ENCODE assay signal across 15 cellular contexts in genomic region chr17:61235001-61235820, GRCh38.
DNase-seq lines count a peak whose midpoint lies in the region; ATAC-seq and TF ChIP-seq lines count a peak whose summit lies in the region.
"Had no signal": no experiment of that assay in that cellular context is flagged by ENCODE, and none has a peak within 500 bp of the region (broad histone marks: within the 10 kb centered on the region; RNA-seq: fewer than 3 reads in every experiment).

No MANE protein-coding gene starts in this region.

- no peak for TF ChIP-seq RAD21 in SK-N-SH (IDR thresholded peaks at IDR 0.05; ENCODE audit: low read length)

- H3K27ac ChIP-seq in HEK293 (ENCODE audit: extremely low read depth, low read depth, low read length): peak overlapping the region; percentile 48
- H3K27ac ChIP-seq in SK-N-SH (ENCODE audit: low read depth in 2 of 2, low read length in 1 of 2): peak overlapping the region; percentile 11 to 50; a peak in 3 of 4 replicates
- peak overlapping the region; percentile 65 for H3K27ac ChIP-seq in hepatocyte
- H3K27ac ChIP-seq: gastrocnemius medialis had no signal

- no peak overlapping the region for H3K4me3 Mint-ChIP-seq in stimulated activated naive CD8-positive, alpha-beta T cell treated with anti-CD3 and anti-CD28 coated beads, Interleukin-15, amount 100 ng/mL, for 72 hours
- H3K4me3 Mint-ChIP-seq in T-cell: no peak overlapping the region
- no peak overlapping the region for H3K4me3 Mint-ChIP-seq in activated naive CD4-positive, alpha-beta T cell treated with anti-CD3 and anti-CD28 coated beads, Interleukin-2, amount 10 ng/mL, durations not matched to agents 7 days and 5 days
- H3K4me3 Mint-ChIP-seq: activated T-cell treated with anti-CD3 and anti-CD28 coated beads, Interleukin-2, amount 50 U/mL, for 24 hours; central memory CD8-positive, alpha-beta T cell had no signal

- H3K9me2 ChIP-seq in SK-N-SH (no peaks in the 10 kb centered on the region), hepatocyte (replicated peaks; ENCODE audit: insufficient read depth) (no peaks in the 10 kb centered on the region)

- H3K9ac ChIP-seq in SK-N-SH: no peak overlapping the region

- H3F3A ChIP-seq in SK-N-SH (replicated peaks; ENCODE audit: insufficient read depth): no peaks in the 10 kb centered on the region

- H3K27me3 ChIP-seq in SK-N-SH (ENCODE audit: insufficient read depth) (no peaks in the 10 kb centered on the region), hepatocyte (no peaks in the 10 kb centered on the region)
- H3K27me3 ChIP-seq: gastrocnemius medialis had no signal

- no peaks in the 10 kb centered on the region for H3K9me3 Mint-ChIP-seq in stimulated activated naive CD8-positive, alpha-beta T cell treated with anti-CD3 and anti-CD28 coated beads, Interleukin-15, amount 100 ng/mL, for 72 hours
- H3K9me3 Mint-ChIP-seq in T-cell: no peaks in the 10 kb centered on the region
- H3K9me3 Mint-ChIP-seq in activated naive CD4-positive, alpha-beta T cell treated with anti-CD3 and anti-CD28 coated beads, Interleukin-2, amount 10 ng/mL, durations not matched to agents 7 days and 5 days: no peaks in the 10 kb centered on the region
- H3K9me3 Mint-ChIP-seq: central memory CD8-positive, alpha-beta T cell had no signal

- peak overlapping the region in 1 of 2 donors; percentile 54 for H3K27ac Mint-ChIP-seq in stimulated activated naive CD8-positive, alpha-beta T cell treated with anti-CD3 and anti-CD28 coated beads, Interleukin-15, amount 100 ng/mL, for 72 hours
- no peak overlapping the region for H3K27ac Mint-ChIP-seq in T-cell
- H3K27ac Mint-ChIP-seq in activated naive CD4-positive, alpha-beta T cell treated with anti-CD3 and anti-CD28 coated beads, Interleukin-2, amount 10 ng/mL, durations not matched to agents 7 days and 5 days: no peak overlapping the region
- H3K27ac Mint-ChIP-seq: activated T-cell treated with anti-CD3 and anti-CD28 coated beads, Interleukin-2, amount 50 U/mL, for 24 hours had no signal

- H4K20me1 ChIP-seq in SK-N-SH (ENCODE audit: insufficient read depth): no peaks in the 10 kb centered on the region
- H4K20me1 ChIP-seq in hepatocyte (ENCODE audit: insufficient read depth, poor library complexity, severe bottlenecking): no peaks in the 10 kb centered on the region

- CTCF ChIA-PET in HEK293 (lab: Yijun Ruan, JAX): interaction anchor here (0.7 to 1.7 kb wide), 3 partner anchors 11 to 37 kb away, joined by 3 to 5 read pairs (median 4); no protein-coding TSS in a partner anchor
- CTCF ChIA-PET in SK-N-SH (lab: Yijun Ruan, JAX): interaction anchor here (0.7 to 2.7 kb wide), 6 partner anchors 11 to 124 kb away, joined by 3 to 12 read pairs (median 4); no protein-coding TSS in a partner anchor
- CTCF ChIA-PET in T-cell (lab: Charles Lee): interaction anchor here in 1 of 2 donors (0.7 to 0.8 kb wide), 2 partner anchors 25 to 145 kb away, joined by 3 to 5 read pairs; no protein-coding TSS in a partner anchor
- CTCF ChIA-PET in activated naive CD4-positive, alpha-beta T cell treated with anti-CD3 and anti-CD28 coated beads, Interleukin-2, amount 10 ng/mL, durations not matched to agents 7 days and 5 days (lab: Charles Lee): interaction anchor here (0.8 kb wide), 1 partner anchor 14 kb away, joined by 4 read pairs; no protein-coding TSS in a partner anchor

- no peak overlapping the region for H2AFZ ChIP-seq in SK-N-SH (ENCODE audit: low read depth)
- no peak overlapping the region for H2AFZ ChIP-seq in hepatocyte

- ATAC-seq in stimulated activated naive CD8-positive, alpha-beta T cell treated with anti-CD3 and anti-CD28 coated beads, Interleukin-15, amount 100 ng/mL, for 72 hours: no peak
- no peak for ATAC-seq in T-cell (replicated peaks in 1 of 4)
- ATAC-seq: gastrocnemius medialis had no signal

- no peak for TF ChIP-seq EP300 in SK-N-SH (IDR thresholded peaks at IDR 0.05; ENCODE audit: borderline replicate concordance in 1 of 2, low read depth in 1 of 2, low read length in 1 of 2)

- POLR2A ChIA-PET in HEK293 (lab: Yijun Ruan, JAX): interaction anchor here (0.7 kb wide), 3 partner anchors 11 to 417 kb away, joined by 3 to 4 read pairs (median 3); no protein-coding TSS in a partner anchor
- POLR2A ChIA-PET in SK-N-SH (lab: Yijun Ruan, JAX): no interaction called here
- POLR2A ChIA-PET in T-cell (lab: Charles Lee): no interaction called here

- H3K4me1 Mint-ChIP-seq in stimulated activated naive CD8-positive, alpha-beta T cell treated with anti-CD3 and anti-CD28 coated beads, Interleukin-15, amount 100 ng/mL, for 72 hours: peaks cover 23% of the 10 kb centered on the region
- peaks cover 7 to 19% (median 7%) of the 10 kb centered on the region in 3 donors for H3K4me1 Mint-ChIP-seq in T-cell
- peaks cover 18% of the 10 kb centered on the region for H3K4me1 Mint-ChIP-seq in activated naive CD4-positive, alpha-beta T cell treated with anti-CD3 and anti-CD28 coated beads, Interleukin-2, amount 10 ng/mL, durations not matched to agents 7 days and 5 days

- TF ChIP-seq CTCF in HEK293 (tag by site-specific recombination; IDR thresholded peaks at IDR 0.05): no peak
- no peak for TF ChIP-seq CTCF in SK-N-SH (IDR thresholded peaks at IDR 0.05)
- no peak for TF ChIP-seq CTCF in hepatocyte (IDR thresholded peaks at IDR 0.05; ENCODE audit: poor library complexity)

- no peak overlapping the region for H3K4me3 ChIP-seq in HEK293 (ENCODE audit: low read depth, low read length)
- H3K4me3 ChIP-seq in SK-N-SH (ENCODE audit: low read depth in 2 of 2, low read length in 1 of 2): no peak overlapping the region
- H3K4me3 ChIP-seq in hepatocyte: no peak overlapping the region
- H3K4me3 ChIP-seq: gastrocnemius medialis had no signal

- no peak for DNase-seq in SK-N-SH
- no peak for DNase-seq in hepatocyte (ENCODE audit: low spot score)
- DNase-seq in retina: peak; percentile 40
- DNase-seq in GM03348 (ENCODE audit: low spot score): no peak
- no peak for DNase-seq in stimulated activated naive CD8-positive, alpha-beta T cell treated with anti-CD3 and anti-CD28 coated beads, Interleukin-15, amount 100 ng/mL, for 72 hours
- no peak for DNase-seq in T-cell
- no peak for DNase-seq in activated naive CD4-positive, alpha-beta T cell treated with anti-CD3 and anti-CD28 coated beads, Interleukin-2, amount 10 ng/mL, durations not matched to agents 7 days and 5 days
- DNase-seq: activated CD4-positive, alpha-beta T cell treated with anti-CD3 and anti-CD28 coated beads, Interleukin-2, amount 50 U/mL, for 1 hour; activated T-cell treated with anti-CD3 and anti-CD28 coated beads, Interleukin-2, amount 50 U/mL, for 24 hours; gastrocnemius medialis; Kasumi-1; NCI-H446; stimulated activated naive CD4-positive, alpha-beta T cell had no signal

- H3K27me3 Mint-ChIP-seq in stimulated activated naive CD8-positive, alpha-beta T cell treated with anti-CD3 and anti-CD28 coated beads, Interleukin-15, amount 100 ng/mL, for 72 hours: no peaks in the 10 kb centered on the region
- H3K27me3 Mint-ChIP-seq in T-cell: no peaks in the 10 kb centered on the region
- H3K27me3 Mint-ChIP-seq in activated naive CD4-positive, alpha-beta T cell treated with anti-CD3 and anti-CD28 coated beads, Interleukin-2, amount 10 ng/mL, durations not matched to agents 7 days and 5 days: peaks cover 3% of the 10 kb centered on the region
- H3K27me3 Mint-ChIP-seq: activated T-cell treated with anti-CD3 and anti-CD28 coated beads, Interleukin-2, amount 50 U/mL, for 24 hours; central memory CD8-positive, alpha-beta T cell had no signal

- H3K4me1 ChIP-seq in HEK293 (ENCODE audit: control insufficient read depth, insufficient read depth, low read length) (peaks cover 54% of the 10 kb centered on the region), SK-N-SH (ENCODE audit: control insufficient read depth in 1 of 2, insufficient read depth in 2 of 2, low read depth in 1 of 2, low read length in 1 of 2) (peaks cover 7 to 18% of the 10 kb centered on the region in 2 experiments; a peak in 3 of 4 replicates), hepatocyte (ENCODE audit: insufficient read depth) (peaks cover 46% of the 10 kb centered on the region)

- H3K79me2 ChIP-seq in SK-N-SH (ENCODE audit: insufficient read depth): no peaks in the 10 kb centered on the region
- H3K79me2 ChIP-seq in hepatocyte: no peaks in the 10 kb centered on the region

- H3K36me3 ChIP-seq in HEK293 (ENCODE audit: control insufficient read depth in 2 of 2, insufficient read depth in 1 of 2, low read length in 2 of 2): no peaks in the 10 kb centered on the region
- no peaks in the 10 kb centered on the region for H3K36me3 ChIP-seq in SK-N-SH (replicated peaks in 1 of 2; ENCODE audit: control insufficient read depth in 1 of 2, insufficient read depth in 2 of 2, low read length in 1 of 2)
- H3K36me3 ChIP-seq in hepatocyte (replicated peaks; ENCODE audit: insufficient read depth, low read depth): no peaks in the 10 kb centered on the region
- H3K36me3 ChIP-seq: gastrocnemius medialis had no signal

- peak overlapping the region; percentile 18; the same call in 1 of the 2 replicates for H3K4me2 ChIP-seq in SK-N-SH
- peak overlapping the region; percentile 62 for H3K4me2 ChIP-seq in hepatocyte

- H3K36me3 Mint-ChIP-seq in T-cell: peaks cover 4% of the 10 kb centered on the region
- peaks cover 2% of the 10 kb centered on the region for H3K36me3 Mint-ChIP-seq in activated naive CD4-positive, alpha-beta T cell treated with anti-CD3 and anti-CD28 coated beads, Interleukin-2, amount 10 ng/mL, durations not matched to agents 7 days and 5 days

- WGBS in SK-N-SH (ENCODE audit: low lambda C conversion rate): 85% methylated on average over 15 of the region's 15 CpGs
- WGBS in hepatocyte (ENCODE audit: low lambda C conversion rate, missing lambda C conversion rate): 45% methylated on average over 15 of the region's 15 CpGs

- no peaks in the 10 kb centered on the region for H3K9me3 ChIP-seq in HEK293 (ENCODE audit: control insufficient read depth, insufficient read depth, low read depth, low read length)
- no peaks in the 10 kb centered on the region for H3K9me3 ChIP-seq in SK-N-SH
- no peaks in the 10 kb centered on the region for H3K9me3 ChIP-seq in hepatocyte (ENCODE audit: low read depth)
- H3K9me3 ChIP-seq: gastrocnemius medialis had no signal

TF ChIP-seq in SK-N-SH, 30 proteins besides CTCF, POLR2A, EP300 and RAD21:
- TF ChIP-seq USF1 (IDR thresholded peaks at IDR 0.05; ENCODE audit: borderline replicate concordance, low read depth): no peak
- TF ChIP-seq FOXM1 (IDR thresholded peaks at IDR 0.05; ENCODE audit: low read depth): no peak
- no peak for TF ChIP-seq CHD2 (IDR thresholded peaks at IDR 0.05; ENCODE audit: low read length, partially characterized antibody)
- TF ChIP-seq SMC3 (IDR thresholded peaks at IDR 0.05; ENCODE audit: low read depth, low read length): no peak
- TF ChIP-seq RXRA (IDR thresholded peaks at IDR 0.05; ENCODE audit: borderline replicate concordance, low read depth): peak; percentile 40; the same call in 1 of the 2 replicates
